ENCODE assay signal across 9 cellular contexts in the genomic region with DNA sequence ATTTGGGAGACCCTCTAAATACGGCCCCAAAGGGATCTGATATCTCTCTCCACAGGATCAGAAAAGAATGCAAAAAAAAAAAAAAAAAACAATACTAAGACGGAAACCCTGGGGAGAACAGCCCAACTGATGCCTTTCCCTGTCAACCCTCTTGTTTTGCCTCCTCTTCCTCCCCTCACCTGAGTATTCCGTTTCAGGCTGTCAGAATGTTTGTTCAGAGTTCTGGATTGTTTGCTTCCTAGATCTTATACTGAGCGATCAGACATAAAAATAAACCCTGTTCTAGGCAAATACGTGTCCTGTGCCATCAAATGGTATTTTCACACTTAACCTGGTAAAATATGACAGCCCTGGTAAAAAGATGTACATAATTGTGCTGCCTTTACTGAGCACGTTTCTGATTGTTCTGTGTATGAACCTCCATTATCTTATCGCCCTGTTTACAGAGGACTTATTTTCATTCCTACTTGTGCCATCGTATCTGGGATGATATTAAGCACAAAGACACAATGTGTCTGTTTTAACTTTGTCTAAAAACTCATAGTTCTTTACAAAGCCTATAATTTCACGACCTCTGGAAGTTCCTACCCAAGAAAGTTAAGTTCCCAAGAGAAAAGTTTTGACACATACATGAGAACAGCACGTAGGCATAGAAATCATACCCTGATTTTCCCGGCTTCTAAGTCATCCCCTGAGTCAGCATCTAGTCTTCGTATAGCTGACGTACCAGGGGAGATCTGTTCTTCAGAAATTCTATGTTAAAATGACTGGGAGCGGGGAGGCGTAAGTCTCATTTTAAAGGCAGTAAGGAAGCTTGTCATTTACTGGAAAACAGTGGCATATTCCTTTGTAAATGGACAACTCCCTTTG. TPM values are rescaled to one million over a fixed set of nuclear protein-coding genes. Genes with fewer than 3 reads are reported as not detected.
DNase-seq lines count a peak whose midpoint lies in the region; ATAC-seq and TF ChIP-seq lines count a peak whose summit lies in the region.
"Had no signal": no experiment of that assay in that cellular context is flagged by ENCODE, and none has a peak within 500 bp of the region (broad histone marks: within the 10 kb centered on the region; RNA-seq: fewer than 3 reads in every experiment).

No MANE protein-coding gene starts in this region.

- no peak for TF ChIP-seq POLR2A in prostate gland (IDR thresholded peaks at IDR 0.05)

- H3K4me1 Mint-ChIP-seq in Calu3 (ENCODE audit: low read depth, unreplicated experiment): peaks cover 69% of the 10 kb centered on the region
- H3K4me1 Mint-ChIP-seq in naive thymus-derived CD8-positive, alpha-beta T cell: peaks cover 0 to 10% (median 7%) of the 10 kb centered on the region in 4 donors

- peaks cover 65% of the 10 kb centered on the region for H3K36me3 Mint-ChIP-seq in Calu3 (ENCODE audit: insufficient read depth, unreplicated experiment)
- H3K36me3 Mint-ChIP-seq in naive thymus-derived CD8-positive, alpha-beta T cell: no peaks in the 10 kb centered on the region

- no TSS peak for BruUV-seq in Calu3 (replicated peaks; lab: Mats Ljungman, UMichigan)

- POLR2A ChIA-PET in naive thymus-derived CD8-positive, alpha-beta T cell (lab: Charles Lee): interaction anchor here (0.5 to 1.6 kb wide), 2 partner anchors 34 to 765 kb away, joined by 3 read pairs; no protein-coding TSS in a partner anchor

- TF ChIP-seq CTCF in Calu3 (IDR thresholded peaks at IDR 0.05; ENCODE audit: unreplicated experiment) (no peak), epithelial cell of proximal tubule (conservative IDR thresholded peaks at IDR 0.05; ENCODE audit: low read depth, low read length) (no peak), prostate gland (IDR thresholded peaks at IDR 0.05) (no peak)

- peak overlapping the region; percentile 19 for H3K4me3 ChIP-seq in epithelial cell of proximal tubule (ENCODE audit: low read depth, low read length)
- H3K4me3 ChIP-seq in prostate gland: peak overlapping the region in 1 of 2 donors; percentile 16

- H3K27ac Mint-ChIP-seq in Calu3 (ENCODE audit: unreplicated experiment): peak overlapping the region; percentile 97
- peak overlapping the region in 2 of 10 donors; percentile 7 to 38 for H3K27ac Mint-ChIP-seq in naive thymus-derived CD8-positive, alpha-beta T cell

- no peak for ATAC-seq in naive thymus-derived CD8-positive, alpha-beta T cell

- WGBS in prostate gland: 57% methylated on average over 15 of the region's 15 CpGs

- no peaks in the 10 kb centered on the region for H3K27me3 ChIP-seq in prostate gland (replicated peaks; ENCODE audit: insufficient read depth)

- intact Hi-C loops in Calu3 (cut with micrococcal nuclease; ENCODE audit: unreplicated experiment): loop anchor here (2.0 kb wide), 1 partner anchor 72 kb away; no protein-coding TSS in a partner anchor
- intact Hi-C loops in prostate gland (cut with DNase I): loop anchor here (2.0 to 5.0 kb wide), 2 partner anchors 38 to 73 kb away; no protein-coding TSS in a partner anchor

- DNase-seq in Calu3 (peak; percentile 17), RPMI8226 (peak; percentile 79), epithelial cell of proximal tubule (ENCODE audit: low read depth) (no peak), prostate gland (ENCODE audit: low spot score) (no peak), globus pallidus (ENCODE audit: low spot score) (no peak), NCI-H128 (lab: John Stamatoyannopoulos, UW; ENCODE audit: unreplicated experiment) (no peak), kidney glomerular epithelial cell (lab: John Stamatoyannopoulos, UW) (no peak)
- DNase-seq in naive thymus-derived CD8-positive, alpha-beta T cell: no peak

- no peaks in the 10 kb centered on the region for H3K36me3 ChIP-seq in prostate gland
- H3K36me3 ChIP-seq: WERI-Rb-1 had no signal

- peaks cover 22% of the 10 kb centered on the region for H3K4me1 ChIP-seq in prostate gland (replicated peaks)

- peaks cover 2% of the 10 kb centered on the region for H3K9me3 Mint-ChIP-seq in Calu3 (ENCODE audit: low read depth, unreplicated experiment)
- H3K9me3 Mint-ChIP-seq in naive thymus-derived CD8-positive, alpha-beta T cell: no peaks in the 10 kb centered on the region

- peak overlapping the region; percentile 80 for H3K4me3 Mint-ChIP-seq in Calu3 (ENCODE audit: low read depth, unreplicated experiment)
- no peak overlapping the region for H3K4me3 Mint-ChIP-seq in naive thymus-derived CD8-positive, alpha-beta T cell

- peak overlapping the region; percentile 89 to 92 for H3K27ac ChIP-seq in prostate gland
- H3K27ac ChIP-seq: WERI-Rb-1 had no signal

- H3K9me3 ChIP-seq in prostate gland: no peaks in the 10 kb centered on the region

- H3K27me3 Mint-ChIP-seq in Calu3 (ENCODE audit: unreplicated experiment): no peaks in the 10 kb centered on the region
- no peaks in the 10 kb centered on the region for H3K27me3 Mint-ChIP-seq in naive thymus-derived CD8-positive, alpha-beta T cell

- CTCF ChIA-PET in Calu3 (lab: Charles Lee): interaction anchor here (0.6 to 2.8 kb wide), 17 partner anchors 8 to 1197 kb away, joined by 3 to 19 read pairs (median 4); no protein-coding TSS in a partner anchor

RNA-seq across cellular contexts. Expression of a gene that starts 0.9 kb away (rescaled TPM):
- total RNA-seq in Calu3 (2022) (95.9 and 99.1 TPM in 2 replicates), epithelial cell of proximal tubule (41.7 and 51.5 TPM in 2 replicates), prostate gland (100 to 1,000 TPM; 151 to 169 TPM)
- 10 to 100 TPM; 48.3 to 49.7 TPM for total RNA-seq in naive thymus-derived CD8-positive, alpha-beta T cell
- polyA plus RNA-seq in naive thymus-derived CD8-positive, alpha-beta T cell: 100 to 1,000 TPM in 1 of 3 donors, 10 to 100 TPM in 2; 56.5 to 118 (median 60.8) TPM

Comparison
In these comparisons a context has a peak if more than half of its experiments do, and no peak if none do; other contexts are left out.
1. DNase-seq: peak in Calu3 (single experiment) and RPMI8226 (single experiment); none in epithelial cell of proximal tubule (single experiment), prostate gland (single experiment), globus pallidus (single experiment), NCI-H128 (single experiment), kidney glomerular epithelial cell (single experiment) and naive thymus-derived CD8-positive, alpha-beta T cell (0 of 10).